In the genomic region with DNA sequence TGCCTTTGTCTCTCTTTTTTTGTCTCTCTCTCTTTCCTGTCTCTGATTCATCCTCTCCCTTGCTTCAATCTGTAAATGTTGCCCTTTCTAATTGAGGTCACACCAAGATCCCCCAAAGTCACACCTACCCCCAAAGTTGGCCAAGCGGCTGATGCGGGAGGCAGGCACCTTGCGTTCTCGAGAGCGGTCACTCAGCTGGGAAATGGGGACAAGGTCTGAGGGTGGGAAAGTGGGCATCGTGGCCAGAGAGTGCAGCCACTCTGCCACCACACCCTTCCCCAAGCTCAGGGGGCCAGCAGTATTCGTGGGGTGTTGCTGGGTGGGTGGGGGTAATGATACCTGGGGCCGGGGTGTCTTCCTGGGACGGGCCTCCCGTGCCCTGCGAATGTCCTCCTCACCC, we compare ENCODE assay signal across 8 cellular contexts. TPM values are rescaled to one million over a fixed set of nuclear protein-coding genes. Genes with fewer than 3 reads are reported as not detected.
DNase-seq lines count a peak whose midpoint lies in the region; ATAC-seq, FAIRE-seq and TF ChIP-seq lines count a peak whose summit lies in the region.

No MANE protein-coding gene starts in this region.

- H3K9ac ChIP-seq in GM12878 (ENCODE audit: control insufficient read depth, insufficient read depth, low read length) (peak overlapping the region; percentile 76; the same call in 1 of the 2 replicates), mesendoderm (ENCODE audit: low read length) (no peak overlapping the region)

- H3K9me3 Mint-ChIP-seq in activated T-cell treated with anti-CD3 and anti-CD28 coated beads, Interleukin-2, amount 50 U/mL, for 24 hours: no peaks in the 10 kb centered on the region

- DNase-seq in activated T-cell treated with anti-CD3 and anti-CD28 coated beads, Interleukin-2, amount 50 U/mL, for 24 hours: no peak
- DNase-seq in activated T-cell treated with anti-CD3 and anti-CD28 coated beads for 4 hours (no peak), GM12878 (ENCODE audit: low read depth, low spot score) (no peak), mesendoderm (no peak), thyroid gland (no peak), RKO (ENCODE audit: low spot score) (no peak), SKM-1 (lab: John Stamatoyannopoulos, UW; ENCODE audit: unreplicated experiment) (no peak)
- no peak for DNase-seq in stimulated activated naive CD4-positive, alpha-beta T cell (lab: John Stamatoyannopoulos, UW)

- FAIRE-seq in GM12878 (lab: Jason Lieb, UNC): no peak

- H3K36me3 Mint-ChIP-seq in activated T-cell treated with anti-CD3 and anti-CD28 coated beads, Interleukin-2, amount 50 U/mL, for 24 hours (ENCODE audit: low read depth): peaks cover 39% of the 10 kb centered on the region

- H2AK5ac ChIP-seq in mesendoderm (ENCODE audit: low read length): no peak overlapping the region

- H3K4ac ChIP-seq in mesendoderm (ENCODE audit: low read depth, low read length): no peak overlapping the region

- no peak overlapping the region for H4K8ac ChIP-seq in mesendoderm (ENCODE audit: low read depth, low read length)

- no peaks in the 10 kb centered on the region for H4K20me1 ChIP-seq in GM12878 (ENCODE audit: control insufficient read depth, insufficient read depth)

- intact Hi-C loops in GM12878 (cut with micrococcal nuclease; ENCODE audit: unreplicated experiment) (no loop called here), thyroid gland (cut with DNase I) (no loop called here)

- H3K23ac ChIP-seq in mesendoderm (ENCODE audit: low read length): no peak overlapping the region

- H3K18ac ChIP-seq in mesendoderm (ENCODE audit: low read length): no peak overlapping the region

- no peak overlapping the region for H4K5ac ChIP-seq in mesendoderm (ENCODE audit: low read length)

- RAD21 ChIA-PET in GM12878 (lab: Charles Lee; ENCODE audit: unreplicated experiment): no interaction called here

- TF ChIP-seq POLR2A in GM12878 (IDR thresholded peaks at IDR 0.05; ENCODE audit: low read depth, low read length) (no peak), thyroid gland (IDR thresholded peaks at IDR 0.05) (no peak)

- H3K27ac ChIP-seq in GM12878 (ENCODE audit: control insufficient read depth, insufficient read depth): peak overlapping the region; percentile 75
- H3K27ac ChIP-seq in mesendoderm (ENCODE audit: low read depth, low read length): no peak overlapping the region
- H3K27ac ChIP-seq in thyroid gland: peak overlapping the region in 2 of 3 donors; percentile 91 to 93

- H3K36me3 ChIP-seq in GM12878 (ENCODE audit: control insufficient read depth in 2 of 2, insufficient read depth in 2 of 2, low read length in 1 of 2) (peaks cover 2 to 4% of the 10 kb centered on the region in 2 experiments; a peak in 3 of 4 replicates), mesendoderm (ENCODE audit: control insufficient read depth, insufficient read depth, low read length) (peaks cover 2% of the 10 kb centered on the region), thyroid gland (peaks cover 0 to 7% of the 10 kb centered on the region in 2 donors)

- H3K4me3 Mint-ChIP-seq in activated T-cell treated with anti-CD3 and anti-CD28 coated beads, Interleukin-2, amount 50 U/mL, for 24 hours: peak overlapping the region; percentile 90

- H3K27me3 ChIP-seq in GM12878 (replicated peaks in 1 of 2; ENCODE audit: control insufficient read depth in 2 of 2, insufficient read depth in 2 of 2, low read length in 1 of 2) (no peaks in the 10 kb centered on the region), mesendoderm (ENCODE audit: insufficient read depth, low read length, poor library complexity) (no peaks in the 10 kb centered on the region), thyroid gland (no peaks in the 10 kb centered on the region)

- H3K27ac Mint-ChIP-seq in activated T-cell treated with anti-CD3 and anti-CD28 coated beads, Interleukin-2, amount 50 U/mL, for 24 hours: peak overlapping the region; percentile 99

- H3K9me3 ChIP-seq in GM12878 (replicated peaks; ENCODE audit: control insufficient read depth, insufficient read depth, low read length) (no peaks in the 10 kb centered on the region), thyroid gland (no peaks in the 10 kb centered on the region)

- H3K79me2 ChIP-seq in GM12878 (ENCODE audit: control insufficient read depth, insufficient read depth, low read length) (peaks cover 36% of the 10 kb centered on the region), mesendoderm (ENCODE audit: control insufficient read depth, insufficient read depth, low read length) (peaks cover 9% of the 10 kb centered on the region)

- no peak overlapping the region for H2BK120ac ChIP-seq in mesendoderm (ENCODE audit: low read depth, low read length)

- in situ Hi-C loops in GM12878 (cut with MboI): no loop called here

- TF ChIP-seq EP300 in GM12878 (IDR thresholded peaks at IDR 0.05; ENCODE audit: borderline replicate concordance in 1 of 2, control insufficient read depth in 1 of 2, low read depth in 2 of 2, low read length in 2 of 2): no peak

- no peak overlapping the region for H2BK15ac ChIP-seq in mesendoderm (replicated peaks; ENCODE audit: low read depth)

- BruUV-seq in GM12878 (replicated peaks; lab: Mats Ljungman, UMichigan): no TSS peak

- H3K4me1 ChIP-seq in GM12878 (ENCODE audit: control insufficient read depth, insufficient read depth, low read length): peaks cover 8% of the 10 kb centered on the region
- H3K4me1 ChIP-seq in mesendoderm (ENCODE audit: control insufficient read depth, low read depth, low read length): peaks cover 6% of the 10 kb centered on the region
- H3K4me1 ChIP-seq in thyroid gland: peaks cover 14 to 33% of the 10 kb centered on the region in 2 donors

- 80% methylated on average over 11 of the region's 11 CpGs for WGBS in GM12878 (ENCODE audit: insufficient coverage, insufficient replicate concordance, low lambda C conversion rate, missing lambda C conversion rate)
- no CpG with 5 or more reads among the region's 11 CpGs for WGBS in mesendoderm (ENCODE audit: extremely low coverage, insufficient coverage, low lambda C conversion rate)
- WGBS in thyroid gland, 2 donors: 83 to 84% methylated on average over 11 of the region's 11 CpGs

- H2BK5ac ChIP-seq in mesendoderm (ENCODE audit: low read length): no peak overlapping the region

- H3K4me1 Mint-ChIP-seq in activated T-cell treated with anti-CD3 and anti-CD28 coated beads, Interleukin-2, amount 50 U/mL, for 24 hours (ENCODE audit: low read depth): peaks cover 52% of the 10 kb centered on the region

- SMC1A ChIA-PET in GM12878 (lab: Charles Lee; ENCODE audit: uncharacterized antibody, unreplicated experiment): no interaction called here

- peak overlapping the region; percentile 25 for H3K56ac ChIP-seq in mesendoderm (ENCODE audit: low read length)

- CTCF ChIA-PET in GM12878 (lab: Yijun Ruan, JAX): no interaction called here

- no peaks in the 10 kb centered on the region for H3K27me3 Mint-ChIP-seq in activated T-cell treated with anti-CD3 and anti-CD28 coated beads, Interleukin-2, amount 50 U/mL, for 24 hours

- H3K4me3 ChIP-seq in GM12878 (no peak overlapping the region), mesendoderm (ENCODE audit: low read length) (no peak overlapping the region), thyroid gland (replicated peaks in 1 of 3) (no peak overlapping the region)

- ATAC-seq in GM12878: no peak

- no peak for TF ChIP-seq RAD21 in GM12878 (IDR thresholded peaks at IDR 0.05; ENCODE audit: insufficient read depth, low read depth, low read length)

- H3K4me2 ChIP-seq in GM12878 (ENCODE audit: control insufficient read depth, insufficient read depth) (peak overlapping the region; percentile 98), mesendoderm (ENCODE audit: low read length) (no peak overlapping the region)

- TF ChIP-seq CTCF in GM12878 (IDR thresholded peaks at IDR 0.05 in 2 of 3, conservative IDR thresholded peaks at IDR 0.05 in 1 of 3; ENCODE audit: control insufficient read depth in 2 of 3, extremely low read depth in 1 of 3, insufficient read depth in 1 of 3, low read depth in 3 of 3, low read length in 3 of 3) (no peak), thyroid gland (IDR thresholded peaks at IDR 0.05) (no peak)

- H3K79me1 ChIP-seq in mesendoderm (ENCODE audit: low read length): peaks cover 5% of the 10 kb centered on the region

- POLR2A ChIA-PET in GM12878 (lab: Charles Lee): interaction anchor here (1.1 to 1.2 kb wide), 2 partner anchors 23 to 64 kb away, joined by 4 to 6 read pairs; partner anchors contain the start of gene NUMBL

- H2AFZ ChIP-seq in GM12878 (ENCODE audit: control insufficient read depth, low read depth, low read length): no peak overlapping the region

RNA-seq across cellular contexts. Expression of gene COQ8B, which starts 2.7 kb away (rescaled TPM):
- 81.3 and 99.4 TPM in 2 replicates for total RNA-seq in GM12878 (2013; cell fraction: nucleolus; rRNA removed)
- total RNA-seq in GM12878 (2014; rRNA removed): 22.5 and 26.7 TPM in 2 replicates
- 13.2 and 13.6 TPM in 2 replicates for total RNA-seq in GM12878 (2014; rRNA removed; fragmentation: Illumina TruSeq; extraction: Trizol)
- total RNA-seq in GM12878 (2021): 30.4 and 38.8 TPM in 2 replicates
- polyA plus RNA-seq in GM12878 (2011; ENCODE audit: low read depth): 9.5 TPM
- polyA plus RNA-seq in GM12878 (2011; rRNA removed): 16.9 and 30.1 TPM in 2 replicates
- polyA plus RNA-seq in GM12878 (2011; cell fraction: cytosol; rRNA removed): 48.9 and 66.7 TPM in 2 replicates
- polyA plus RNA-seq in GM12878 (2011; cell fraction: nucleus; rRNA removed): 172 and 176 TPM in 2 replicates
- polyA plus RNA-seq in GM12878 (2012): 25.5 and 26.6 TPM in 2 replicates
- polyA plus RNA-seq in GM12878 (2014; fragmentation: Illumina TruSeq; extraction: Trizol): 2.5 and 7.6 TPM in 2 replicates
- under 1 TPM; 0.39 to 0.57 TPM for polyA plus RNA-seq in GM12878 (2014; fragmentation: Nextera tagmentation; extraction: Ambion mirVana)
- 34.8 and 37.1 TPM in 2 replicates for polyA plus RNA-seq in GM12878 (2014; rRNA removed)
- polyA plus RNA-seq in GM12878 (2016; fragmentation: Nextera tagmentation; extraction: Ambion mirVana): 10 to 100 TPM; 16.5 to 17.2 TPM
- polyA minus RNA-seq in GM12878 (2011; rRNA and poly(A)+ RNA removed): 24.6 and 48.4 TPM in 2 replicates
- 19.1 and 21.4 TPM in 2 replicates for polyA minus RNA-seq in GM12878 (2011; cell fraction: cytosol; rRNA and poly(A)+ RNA removed)
- 42.6 and 47.6 TPM in 2 replicates for polyA minus RNA-seq in GM12878 (2011; cell fraction: nucleus; rRNA and poly(A)+ RNA removed)
- 10.3 TPM for polyA plus RNA-seq in mesendoderm (2013, experiment 1 of 2)
- polyA plus RNA-seq in mesendoderm (2013, experiment 2 of 2): 11.1 TPM
- total RNA-seq in thyroid gland: 10 to 100 TPM; 39.2 to 73.0 (median 54.7) TPM

RNA-seq across cellular contexts. Expression of gene ITPKC, which starts 3.0 kb away (rescaled TPM):
- 11.3 and 11.4 TPM in 2 replicates for total RNA-seq in GM12878 (2013; cell fraction: nucleolus; rRNA removed)
- 4.7 and 5.3 TPM in 2 replicates for total RNA-seq in GM12878 (2014; rRNA removed)
- total RNA-seq in GM12878 (2014; rRNA removed; fragmentation: Illumina TruSeq; extraction: Trizol): 3.5 and 3.9 TPM in 2 replicates
- 6.3 and 6.5 TPM in 2 replicates for total RNA-seq in GM12878 (2021)
- 1.8 TPM for polyA plus RNA-seq in GM12878 (2011; ENCODE audit: low read depth)
- polyA plus RNA-seq in GM12878 (2011; rRNA removed): 3.7 and 6.4 TPM in 2 replicates
- 7.6 and 8.9 TPM in 2 replicates for polyA plus RNA-seq in GM12878 (2011; cell fraction: cytosol; rRNA removed)
- 9.1 and 9.6 TPM in 2 replicates for polyA plus RNA-seq in GM12878 (2011; cell fraction: nucleus; rRNA removed)
- polyA plus RNA-seq in GM12878 (2012): 2.7 and 5.2 TPM in 2 replicates
- 1.7 and 3.3 TPM in 2 replicates for polyA plus RNA-seq in GM12878 (2014; fragmentation: Illumina TruSeq; extraction: Trizol)
- polyA plus RNA-seq in GM12878 (2014; fragmentation: Nextera tagmentation; extraction: Ambion mirVana): under 1 TPM; 0.03 to 0.26 TPM
- 6.0 and 7.6 TPM in 2 replicates for polyA plus RNA-seq in GM12878 (2014; rRNA removed)
- polyA plus RNA-seq in GM12878 (2016; fragmentation: Nextera tagmentation; extraction: Ambion mirVana): 1 to 10 TPM; 1.3 to 3.5 TPM
- 7.5 and 13.9 TPM in 2 replicates for polyA minus RNA-seq in GM12878 (2011; rRNA and poly(A)+ RNA removed)
- 3.3 and 4.1 TPM in 2 replicates for polyA minus RNA-seq in GM12878 (2011; cell fraction: cytosol; rRNA and poly(A)+ RNA removed)
- 4.6 and 7.2 TPM in 2 replicates for polyA minus RNA-seq in GM12878 (2011; cell fraction: nucleus; rRNA and poly(A)+ RNA removed)
- 4.8 TPM for polyA plus RNA-seq in mesendoderm (2013, experiment 1 of 2)
- polyA plus RNA-seq in mesendoderm (2013, experiment 2 of 2): 4.6 TPM
- 10 to 100 TPM; 18.3 to 49.7 (median 25.1) TPM for total RNA-seq in thyroid gland

RNA-seq across cellular contexts. Expression of gene NUMBL, which starts 23.5 kb away (rescaled TPM):
- total RNA-seq in GM12878 (2013; cell fraction: nucleolus; rRNA removed): 22.0 and 23.0 TPM in 2 replicates
- total RNA-seq in GM12878 (2014; rRNA removed): 1.5 and 3.1 TPM in 2 replicates
- total RNA-seq in GM12878 (2014; rRNA removed; fragmentation: Illumina TruSeq; extraction: Trizol): 1.1 and 1.2 TPM in 2 replicates
- 8.4 and 9.4 TPM in 2 replicates for total RNA-seq in GM12878 (2021)
- polyA plus RNA-seq in GM12878 (2011; ENCODE audit: low read depth): 1.7 TPM
- 1.9 and 3.7 TPM in 2 replicates for polyA plus RNA-seq in GM12878 (2011; rRNA removed)
- polyA plus RNA-seq in GM12878 (2011; cell fraction: cytosol; rRNA removed): 3.3 and 3.8 TPM in 2 replicates
- 23.6 and 27.0 TPM in 2 replicates for polyA plus RNA-seq in GM12878 (2011; cell fraction: nucleus; rRNA removed)
- polyA plus RNA-seq in GM12878 (2012): 3.0 and 3.7 TPM in 2 replicates
- 1.4 and 1.7 TPM in 2 replicates for polyA plus RNA-seq in GM12878 (2014; fragmentation: Illumina TruSeq; extraction: Trizol)
- polyA plus RNA-seq in GM12878 (2014; fragmentation: Nextera tagmentation; extraction: Ambion mirVana): under 1 TPM; 0.16 to 0.26 TPM
- 3.6 and 6.2 TPM in 2 replicates for polyA plus RNA-seq in GM12878 (2014; rRNA removed)
- polyA plus RNA-seq in GM12878 (2016; fragmentation: Nextera tagmentation; extraction: Ambion mirVana): 1 to 10 TPM; 1.5 to 2.0 TPM
- 6.9 and 8.6 TPM in 2 replicates for polyA minus RNA-seq in GM12878 (2011; rRNA and poly(A)+ RNA removed)
- 0.80 and 2.4 TPM in 2 replicates for polyA minus RNA-seq in GM12878 (2011; cell fraction: cytosol; rRNA and poly(A)+ RNA removed)
- 4.8 and 7.0 TPM in 2 replicates for polyA minus RNA-seq in GM12878 (2011; cell fraction: nucleus; rRNA and poly(A)+ RNA removed)
- polyA plus RNA-seq in mesendoderm (2013, experiment 1 of 2): 11.9 TPM
- 11.9 TPM for polyA plus RNA-seq in mesendoderm (2013, experiment 2 of 2)
- 10 to 100 TPM; 14.2 to 22.5 (median 17.0) TPM for total RNA-seq in thyroid gland

RNA-seq across cellular contexts. Expression of gene ACTMAP, which starts 36.3 kb away (rescaled TPM):
- total RNA-seq in GM12878 (2013; cell fraction: nucleolus; rRNA removed): 5.8 and 6.1 TPM in 2 replicates
- total RNA-seq in GM12878 (2014; rRNA removed): 2.9 and 5.4 TPM in 2 replicates
- total RNA-seq in GM12878 (2014; rRNA removed; fragmentation: Illumina TruSeq; extraction: Trizol): 2.3 and 3.0 TPM in 2 replicates
- total RNA-seq in GM12878 (2021): 22.9 and 26.2 TPM in 2 replicates
- 8.6 TPM for polyA plus RNA-seq in GM12878 (2011; ENCODE audit: low read depth)
- 4.0 and 10.0 TPM in 2 replicates for polyA plus RNA-seq in GM12878 (2011; rRNA removed)
- polyA plus RNA-seq in GM12878 (2011; cell fraction: cytosol; rRNA removed): 14.0 and 17.0 TPM in 2 replicates
- polyA plus RNA-seq in GM12878 (2011; cell fraction: nucleus; rRNA removed): 39.1 and 41.7 TPM in 2 replicates
- polyA plus RNA-seq in GM12878 (2012): 18.6 and 20.0 TPM in 2 replicates
- polyA plus RNA-seq in GM12878 (2014; fragmentation: Illumina TruSeq; extraction: Trizol): 15.5 and 15.7 TPM in 2 replicates
- polyA plus RNA-seq in GM12878 (2014; fragmentation: Nextera tagmentation; extraction: Ambion mirVana): 1 to 10 TPM; 4.7 to 8.2 TPM
- 12.2 and 13.3 TPM in 2 replicates for polyA plus RNA-seq in GM12878 (2014; rRNA removed)
- polyA plus RNA-seq in GM12878 (2016; fragmentation: Nextera tagmentation; extraction: Ambion mirVana): 10 to 100 TPM; 16.1 to 20.8 TPM
- 7.2 and 10.9 TPM in 2 replicates for polyA minus RNA-seq in GM12878 (2011; rRNA and poly(A)+ RNA removed)
- 11.7 and 13.5 TPM in 2 replicates for polyA minus RNA-seq in GM12878 (2011; cell fraction: cytosol; rRNA and poly(A)+ RNA removed)
- polyA minus RNA-seq in GM12878 (2011; cell fraction: nucleus; rRNA and poly(A)+ RNA removed): 4.5 and 7.3 TPM in 2 replicates
- 8.2 TPM for polyA plus RNA-seq in mesendoderm (2013, experiment 1 of 2)
- 9.2 TPM for polyA plus RNA-seq in mesendoderm (2013, experiment 2 of 2)
- total RNA-seq in thyroid gland: 1 to 10 TPM; 3.3 to 8.5 (median 4.5) TPM

RNA-seq across cellular contexts. Expression of gene SNRPA, which starts 37.1 kb away (rescaled TPM):
- 37.6 and 39.8 TPM in 2 replicates for total RNA-seq in GM12878 (2013; cell fraction: nucleolus; rRNA removed)
- total RNA-seq in GM12878 (2014; rRNA removed) (260 and 299 TPM in 2 replicates), GM12878 (2014; rRNA removed; fragmentation: Illumina TruSeq; extraction: Trizol) (130 and 137 TPM in 2 replicates), GM12878 (2021) (186 and 196 TPM in 2 replicates), thyroid gland (10 to 100 TPM; 38.2 to 80.5 (median 55.1) TPM)
- polyA plus RNA-seq in GM12878 (2011; ENCODE audit: low read depth): 42.1 TPM
- polyA plus RNA-seq in GM12878 (2011; rRNA removed) (115 and 219 TPM in 2 replicates), GM12878 (2014; fragmentation: Illumina TruSeq; extraction: Trizol) (164 and 166 TPM in 2 replicates), GM12878 (2014; fragmentation: Nextera tagmentation; extraction: Ambion mirVana) (10 to 100 TPM; 14.8 to 32.8 TPM), GM12878 (2014; rRNA removed) (297 and 367 TPM in 2 replicates), GM12878 (2016; fragmentation: Nextera tagmentation; extraction: Ambion mirVana) (100 to 1,000 TPM; 241 to 257 TPM)
- 158 and 310 TPM in 2 replicates for polyA plus RNA-seq in GM12878 (2011; cell fraction: cytosol; rRNA removed)
- 351 and 467 TPM in 2 replicates for polyA plus RNA-seq in GM12878 (2011; cell fraction: nucleus; rRNA removed)
- 117 and 145 TPM in 2 replicates for polyA plus RNA-seq in GM12878 (2012)
- polyA minus RNA-seq in GM12878 (2011; rRNA and poly(A)+ RNA removed): 181 and 241 TPM in 2 replicates
- polyA minus RNA-seq in GM12878 (2011; cell fraction: cytosol; rRNA and poly(A)+ RNA removed): 81.0 and 81.1 TPM in 2 replicates
- 63.2 and 95.8 TPM in 2 replicates for polyA minus RNA-seq in GM12878 (2011; cell fraction: nucleus; rRNA and poly(A)+ RNA removed)
- polyA plus RNA-seq in mesendoderm (2013, experiment 1 of 2): 226 TPM
- polyA plus RNA-seq in mesendoderm (2013, experiment 2 of 2): 225 TPM
